ENCODE assay signal across 3 cellular contexts in genomic region chr17:43289670-43290069, GRCh38. TPM values are rescaled to one million over a fixed set of nuclear protein-coding genes. Genes with fewer than 3 reads are reported as not detected.
"Had no signal": no experiment of that assay in that cellular context is flagged by ENCODE, and none has a peak within 500 bp of the region (broad histone marks: within the 10 kb centered on the region; RNA-seq: fewer than 3 reads in every experiment).

No MANE protein-coding gene starts in this region.

RNA-seq across cellular contexts. Expression of gene RNU2-1, which starts 55.9 kb away (rescaled TPM):
- total RNA-seq: LHCN-M2, M059J, NCI-H460 had no signal
